In the genomic region with DNA sequence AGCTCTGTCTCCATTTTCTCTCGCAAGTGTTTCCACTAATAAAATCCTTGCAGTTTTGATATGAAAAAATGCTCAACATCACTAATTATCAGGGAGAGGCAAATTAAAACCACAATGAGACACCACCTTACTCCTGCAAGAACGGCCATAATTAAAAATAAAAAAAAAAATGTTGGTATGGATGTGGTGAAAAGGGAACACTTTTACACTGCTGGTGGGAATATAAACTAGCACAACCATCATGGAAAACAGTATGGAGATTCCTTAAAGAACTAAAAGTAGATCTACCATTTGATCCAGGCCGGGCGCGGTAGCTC, we compare ENCODE assay signal across 18 cellular contexts. TPM values are rescaled to one million over a fixed set of nuclear protein-coding genes. Genes with fewer than 3 reads are reported as not detected.
"Had no signal": no experiment of that assay in that cellular context is flagged by ENCODE, and none has a peak within 500 bp of the region (broad histone marks: within the 10 kb centered on the region; RNA-seq: fewer than 3 reads in every experiment).

No MANE protein-coding gene starts in this region.

- H3K27me3 ChIP-seq: adrenal gland, ascending aorta, brain microvascular endothelial cell, upper lobe of left lung had no signal

- H3K9me3 ChIP-seq: adrenal gland, ascending aorta, heart right ventricle, mucosa of descending colon, upper lobe of left lung had no signal

- H3K4me3 ChIP-seq: adrenal gland, ascending aorta, heart right ventricle, mucosa of descending colon, upper lobe of left lung had no signal

- H3K4me1 ChIP-seq: adrenal gland, ascending aorta, heart right ventricle, upper lobe of left lung had no signal

- DNase-seq: activated CD4-positive, alpha-beta T cell treated with anti-CD3 and anti-CD28 coated beads, Interleukin-2, amount 50 U/mL, for 4 hours; activated CD8-positive, alpha-beta memory T cell treated with anti-CD3 and anti-CD28 coated beads for 24 hours; activated CD8-positive, alpha-beta memory T cell treated with anti-CD3 and anti-CD28 coated beads, Interleukin-2, amount 50 U/mL, for 4 hours; activated naive CD4-positive, alpha-beta T cell; activated T-cell treated with anti-CD3 and anti-CD28 coated beads, Interleukin-2, amount 50 U/mL, for 24 hours; central memory CD4-positive, alpha-beta T cell; cortex of kidney; effector CD4-positive, alpha-beta T cell; stimulated activated naive B cell treated with anti-CD40 and anti-IgM and Interleukin-4, amounts not matched to agents 10 μg/mL and 1 μg/mL and 100 μg/mL, for 72 hours; T-helper 9 cell had no signal

- H3K36me3 ChIP-seq: adrenal gland, ascending aorta, brain microvascular endothelial cell, heart right ventricle, upper lobe of left lung had no signal

- H3K27ac ChIP-seq: adrenal gland, ascending aorta, brain microvascular endothelial cell, heart right ventricle, upper lobe of left lung had no signal

RNA-seq across cellular contexts. Expression of a gene that starts 49.8 kb away (rescaled TPM):
- total RNA-seq: activated T-helper 2 cell treated with anti-CD3 and anti-CD28 coated beads, Interferon-gamma antibody, Interleukin-2, Interleukin-4, amounts not matched to agents 10 μg/mL and 5 μg/mL and 100 μg/mL, durations not matched to agents 14 hours and 24 hours and 36 hours; T-helper 1 cell treated with Interleukin-12 subunit alpha and Interleukin-12 subunit beta and Interleukin-4 antibody, amounts not matched to agents 30 ng/mL and 1 ng/mL, for 36 hours had no signal
